1 cellular context compared by ENCODE assay signal in genomic region chr22:33130473-33130872, GRCh38.
TF ChIP-seq lines count a peak whose summit lies in the region.

No MANE protein-coding gene starts in this region.

TF ChIP-seq in HepG2, 621 proteins besides CTCF, POLR2A, EP300 and RAD21 (continued from another document and continues in another):
- no peak for TF ChIP-seq ZNF512 (CRISPR knock-in tag; IDR thresholded peaks at IDR 0.05)
- TF ChIP-seq ZMAT3 (CRISPR knock-in tag; conservative IDR thresholded peaks at IDR 0.05) = no peak
- TF ChIP-seq HMG20B (CRISPR knock-in tag; conservative IDR thresholded peaks at IDR 0.05) = peak; percentile 98
- TF ChIP-seq WIZ (CRISPR knock-in tag; IDR thresholded peaks at IDR 0.05) = no peak
- TF ChIP-seq MIER3 (CRISPR knock-in tag; IDR thresholded peaks at IDR 0.05; ENCODE audit: borderline replicate concordance) = 0 out of 2 replicates have a peak, but pooled peaks have one; percentile 43
- TF ChIP-seq TCF7 (IDR thresholded peaks at IDR 0.05; ENCODE audit: low read depth) = peak; percentile 77
- TF ChIP-seq TEAD2 (CRISPR knock-in tag; IDR thresholded peaks at IDR 0.05) = no peak
- no peak for TF ChIP-seq NFE2L2 (IDR thresholded peaks at IDR 0.05; ENCODE audit: low read length)
- no peak for TF ChIP-seq CREB1 (IDR thresholded peaks at IDR 0.05)
- TF ChIP-seq CREB1 (CRISPR knock-in tag; IDR thresholded peaks at IDR 0.05) = no peak
- no peak for TF ChIP-seq KLF6 (CRISPR knock-in tag; IDR thresholded peaks at IDR 0.05)
- TF ChIP-seq KLF15 (CRISPR knock-in tag; IDR thresholded peaks at IDR 0.05; ENCODE audit: borderline replicate concordance) = no peak
- no peak for TF ChIP-seq ZNF513 (CRISPR knock-in tag; conservative IDR thresholded peaks at IDR 0.05)
- no peak for TF ChIP-seq ZNF782 (CRISPR knock-in tag; IDR thresholded peaks at IDR 0.05; ENCODE audit: borderline replicate concordance)
- TF ChIP-seq ZFP36L1 (CRISPR knock-in tag; IDR thresholded peaks at IDR 0.05) = no peak
- no peak for TF ChIP-seq MNT (IDR thresholded peaks at IDR 0.05)
- TF ChIP-seq ZKSCAN8 (CRISPR knock-in tag; IDR thresholded peaks at IDR 0.05; ENCODE audit: borderline replicate concordance) = no peak
- TF ChIP-seq GMEB2 (CRISPR knock-in tag; IDR thresholded peaks at IDR 0.05; ENCODE audit: low read depth) = no peak
- no peak for TF ChIP-seq ZNF260 (CRISPR knock-in tag; IDR thresholded peaks at IDR 0.05; ENCODE audit: borderline replicate concordance, low read depth)
- TF ChIP-seq SETDB1 (CRISPR knock-in tag; IDR thresholded peaks at IDR 0.05; ENCODE audit: borderline replicate concordance) = no peak
- no peak for TF ChIP-seq ZNF780A (CRISPR knock-in tag; IDR thresholded peaks at IDR 0.05)
- TF ChIP-seq PHF20 (CRISPR knock-in tag; IDR thresholded peaks at IDR 0.05) = no peak
- no peak for TF ChIP-seq KLF12 (CRISPR knock-in tag; IDR thresholded peaks at IDR 0.05; ENCODE audit: borderline replicate concordance)
- TF ChIP-seq IRF1 (CRISPR knock-in tag; IDR thresholded peaks at IDR 0.05; ENCODE audit: low read depth) = no peak
- TF ChIP-seq TIGD3 (CRISPR knock-in tag; IDR thresholded peaks at IDR 0.05; ENCODE audit: borderline replicate concordance) = no peak
- TF ChIP-seq SRSF9 (IDR thresholded peaks at IDR 0.05; ENCODE audit: borderline replicate concordance, insufficient read depth, low read depth, low read length, poor library complexity, severe bottlenecking) = no peak
- no peak; the same call in 1 of the 2 replicates for TF ChIP-seq JDP2 (CRISPR knock-in tag; IDR thresholded peaks at IDR 0.05; ENCODE audit: borderline replicate concordance)
- TF ChIP-seq E2F2 (CRISPR knock-in tag; IDR thresholded peaks at IDR 0.05; ENCODE audit: borderline replicate concordance) = no peak
- TF ChIP-seq ATF2 (CRISPR knock-in tag; IDR thresholded peaks at IDR 0.05) = 0 out of 2 replicates have a peak, but pooled peaks have one; percentile 47
- no peak for TF ChIP-seq ZNF33B (CRISPR knock-in tag; IDR thresholded peaks at IDR 0.05)
- no peak for TF ChIP-seq EEA1 (CRISPR knock-in tag; IDR thresholded peaks at IDR 0.05; ENCODE audit: borderline replicate concordance)
- TF ChIP-seq ZBTB7B (CRISPR knock-in tag; IDR thresholded peaks at IDR 0.05) = no peak
- no peak; the same call in 1 of the 2 replicates for TF ChIP-seq AHDC1 (CRISPR knock-in tag; IDR thresholded peaks at IDR 0.05; ENCODE audit: borderline replicate concordance)
- TF ChIP-seq CBX2 (IDR thresholded peaks at IDR 0.05; ENCODE audit: low read depth, low read length) = no peak
- no peak for TF ChIP-seq CBX2 (CRISPR knock-in tag; IDR thresholded peaks at IDR 0.05; ENCODE audit: low read depth)
- no peak for TF ChIP-seq ZHX1 (CRISPR knock-in tag; IDR thresholded peaks at IDR 0.05; ENCODE audit: low read depth)
- no peak for TF ChIP-seq ELF1 (CRISPR knock-in tag; IDR thresholded peaks at IDR 0.05)
- no peak for TF ChIP-seq ARID2 (CRISPR knock-in tag; IDR thresholded peaks at IDR 0.05; ENCODE audit: borderline replicate concordance)
- TF ChIP-seq ATF7 (IDR thresholded peaks at IDR 0.05) = no peak
- no peak for TF ChIP-seq ATF7 (CRISPR knock-in tag; IDR thresholded peaks at IDR 0.05)
- peak; percentile 79 for TF ChIP-seq SKI (IDR thresholded peaks at IDR 0.05; ENCODE audit: partially characterized antibody)
- no peak for TF ChIP-seq SMAD1 (CRISPR knock-in tag; IDR thresholded peaks at IDR 0.05; ENCODE audit: borderline replicate concordance, low read depth)
- no peak for TF ChIP-seq ZNF430 (CRISPR knock-in tag; IDR thresholded peaks at IDR 0.05)
